Comparison of ENCODE assay signal across 8 cellular contexts in genomic region chr3:171460226-171461086, GRCh38. TPM values are rescaled to one million over a fixed set of nuclear protein-coding genes. Genes with fewer than 3 reads are reported as not detected.
DNase-seq lines count a peak whose midpoint lies in the region; ATAC-seq and TF ChIP-seq lines count a peak whose summit lies in the region.

Gene TNIK (minus strand): TSS chr3:171460405. CDS start chr3:171460063, 342 bp downstream.

- WGBS in gastroesophageal sphincter (ENCODE audit: low coverage in 1 of 2), 2 donors, result 0% methylated on average over 6 to 14 of the region's 66 CpGs
- under 1% methylated on average over 45 of the region's 66 CpGs for WGBS in suprapubic skin

- TF ChIP-seq EP300 in gastroesophageal sphincter (IDR thresholded peaks at IDR 0.05) (no peak), suprapubic skin (IDR thresholded peaks at IDR 0.05) (no peak)

- in situ Hi-C loops in G401 (cut with HindIII; ENCODE audit: low sequenced_read_pairs) (no loop called here), SK-MEL-5 (cut with HindIII; ENCODE audit: low pct_unique_long_range_greater_than_20kb, low sequenced_read_pairs) (no loop called here)

- peaks cover 0 to 49% (median 25%) of the 10 kb centered on the region in 3 donors for H3K4me1 ChIP-seq in gastroesophageal sphincter
- H3K4me1 ChIP-seq in suprapubic skin, result peaks cover 31% of the 10 kb centered on the region

- H3K4me3 ChIP-seq in LNCaP clone FGC (ENCODE audit: low read depth, low read length) (peak within 1 kb of the TSS; percentile 78), gastroesophageal sphincter (peak within 1 kb of the TSS; percentile 87 to 91), suprapubic skin (peak within 1 kb of the TSS; percentile 81)

- peak within 1 kb of the TSS; percentile 54 to 92 (median 84) for H3K27ac ChIP-seq in gastroesophageal sphincter
- H3K27ac ChIP-seq in suprapubic skin, result peak within 1 kb of the TSS; percentile 28

- TF ChIP-seq POLR2A in gastroesophageal sphincter (IDR thresholded peaks at IDR 0.05) (peak; percentile 34 to 39), suprapubic skin (IDR thresholded peaks at IDR 0.05) (no peak)

- peak; percentile 93 for ATAC-seq in gastroesophageal sphincter

- H3K27me3 ChIP-seq in gastroesophageal sphincter, result no peaks in the 10 kb centered on the region
- peaks cover 12% of the 10 kb centered on the region for H3K27me3 ChIP-seq in suprapubic skin

- DNase-seq in G401 (ENCODE audit: low spot score), result peak; percentile 95
- peak; percentile 84 for DNase-seq in H4 (ENCODE audit: low spot score)
- peak; percentile 39 for DNase-seq in LNCaP clone FGC (ENCODE audit: low read depth)
- DNase-seq in SK-MEL-5 (ENCODE audit: low read depth, low spot score), result peak; percentile 95
- DNase-seq in activated naive CD4-positive, alpha-beta T cell treated with Interleukin-2 at 50 U/mL for 16 hours, result peak; percentile 95
- peak; percentile 62 to 98 (median 92) for DNase-seq in nucleus accumbens (lab: John Stamatoyannopoulos, UW)
- peak; percentile 87 to 90 for DNase-seq in suprapubic skin (ENCODE audit: low spot score in 2 of 2)

- no peaks in the 10 kb centered on the region for H3K9me3 ChIP-seq in gastroesophageal sphincter
- no peaks in the 10 kb centered on the region for H3K9me3 ChIP-seq in suprapubic skin

- peak; percentile 49 for TF ChIP-seq CTCF in LNCaP clone FGC (IDR thresholded peaks at IDR 0.05; ENCODE audit: control insufficient read depth, extremely low read depth, insufficient read depth)
- TF ChIP-seq CTCF in gastroesophageal sphincter (IDR thresholded peaks at IDR 0.05), result peak; percentile 11 to 53 (median 46)
- peak in 1 of 2 donors; percentile 11 for TF ChIP-seq CTCF in suprapubic skin (IDR thresholded peaks at IDR 0.05)

- no peaks in the 10 kb centered on the region for H3K36me3 ChIP-seq in gastroesophageal sphincter
- H3K36me3 ChIP-seq in suprapubic skin, result no peaks in the 10 kb centered on the region

RNA-seq across cellular contexts. Expression of gene TNIK, which starts in this region (rescaled TPM):
- total RNA-seq in G401 (2014; rRNA removed; shearing (Covaris generic)), result 0.03 TPM in 1 of 2 replicates, not detected in the other
- total RNA-seq in H4 (2014; rRNA removed; shearing (Covaris generic)), result 0.62 and 5.5 TPM in 2 replicates
- total RNA-seq in SK-MEL-5 (2014; rRNA removed; shearing (Covaris generic)), result 10.4 and 12.2 TPM in 2 replicates
- polyA plus RNA-seq in SK-MEL-5 (2015; cell fraction: cytosol; rRNA removed), result 14.8 and 15.6 TPM in 2 replicates
- 9.7 and 32.4 TPM in 2 replicates for polyA plus RNA-seq in SK-MEL-5 (2015; cell fraction: nucleus; rRNA removed)
- total RNA-seq in gastroesophageal sphincter, result 10 to 100 TPM; 32.9 to 41.7 (median 38.0) TPM
- 1 to 10 TPM; 2.0 to 4.3 (median 3.1) TPM for total RNA-seq in suprapubic skin

Comparison
In these comparisons a context has a peak if more than half of its experiments do, and no peak if none do; other contexts are left out.
1. Peak in every context shown above with its lines: DNase-seq, ATAC-seq, H3K4me3 ChIP-seq and H3K27ac ChIP-seq.
2. Peak in DNase-seq in G401; RNA of the gene not detected or under 1 TPM.
3. DNase-seq: peak in every context shown above with its lines; median percentile 95 in G401; 95 in SK-MEL-5; 95 in activated naive CD4-positive, alpha-beta T cell treated with Interleukin-2 at 50 U/mL for 16 hours; 92 in nucleus accumbens; 88 in suprapubic skin; 84 in H4; 39 in LNCaP clone FGC.
4. POLR2A ChIP-seq: peak in gastroesophageal sphincter (2 of 2); none in suprapubic skin (0 of 2).